15 cellular contexts compared by ENCODE assay signal in the genomic region with DNA sequence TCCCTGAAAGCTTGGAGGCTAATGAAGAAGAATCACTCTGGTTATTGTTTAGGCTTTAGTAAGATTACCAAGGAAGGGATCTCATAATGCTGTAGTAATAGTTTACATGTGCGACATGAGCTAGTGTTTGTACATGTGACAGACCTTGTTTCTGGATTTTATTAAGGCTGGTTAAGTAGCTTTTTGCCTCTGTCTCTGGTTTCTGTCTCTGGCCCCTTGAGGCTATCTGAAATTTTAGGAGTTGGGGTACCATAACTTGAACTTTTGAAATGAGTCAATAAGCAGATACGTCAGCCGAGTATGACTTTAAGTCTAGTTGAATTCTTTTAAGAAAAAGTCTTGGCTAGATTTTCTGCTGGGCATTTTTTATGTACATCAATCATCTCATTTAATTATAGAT.
"Had no signal": no experiment of that assay in that cellular context is flagged by ENCODE, and none has a peak within 500 bp of the region (broad histone marks: within the 10 kb centered on the region; RNA-seq: fewer than 3 reads in every experiment).

No MANE protein-coding gene starts in this region.

- H3K4me3 Mint-ChIP-seq: activated naive CD4-positive, alpha-beta T cell treated with anti-CD3 and anti-CD28 coated beads for 36 hours; activated T-helper 17 cell treated with anti-CD3 and anti-CD28 coated beads, Interleukin-2, amount 50 U/mL, for 72 hours; neural crest cell; stimulated activated naive CD8-positive, alpha-beta T cell treated with anti-CD3 and anti-CD28 coated beads, Interleukin-15, amount 100 ng/mL, for 72 hours had no signal

- H3K27me3 ChIP-seq: body of pancreas, ovary, testis had no signal

- DNase-seq: activated CD4-positive, alpha-beta T cell treated with anti-CD3 and anti-CD28 coated beads for 48 hours; activated naive CD4-positive, alpha-beta T cell treated with anti-CD3 and anti-CD28 coated beads for 36 hours; amniotic stem cell; body of pancreas; central memory CD4-positive, alpha-beta T cell; cortex of kidney; effector memory CD4-positive, alpha-beta T cell; left colon; mammary epithelial cell; ovary; stimulated activated CD4-positive, alpha-beta T cell treated with anti-CD3 and anti-CD28 coated beads, Interleukin-4, amount 100 ng/mL, for 24 hours; stimulated activated naive CD8-positive, alpha-beta T cell treated with anti-CD3 and anti-CD28 coated beads, Interleukin-15, amount 100 ng/mL, for 72 hours; testis had no signal

- ATAC-seq: activated T-helper 17 cell treated with anti-CD3 and anti-CD28 coated beads, Interleukin-2, amount 50 U/mL, for 72 hours; body of pancreas; left colon; stimulated activated naive CD8-positive, alpha-beta T cell treated with anti-CD3 and anti-CD28 coated beads, Interleukin-15, amount 100 ng/mL, for 72 hours had no signal

- H3K4me3 ChIP-seq: body of pancreas, ovary, testis had no signal

- H3K9me3 Mint-ChIP-seq: activated naive CD4-positive, alpha-beta T cell treated with anti-CD3 and anti-CD28 coated beads for 36 hours; activated T-helper 17 cell treated with anti-CD3 and anti-CD28 coated beads, Interleukin-2, amount 50 U/mL, for 72 hours; neural crest cell; stimulated activated naive CD8-positive, alpha-beta T cell treated with anti-CD3 and anti-CD28 coated beads, Interleukin-15, amount 100 ng/mL, for 72 hours had no signal

- H3K27ac ChIP-seq: ovary, testis had no signal

- H3K27ac Mint-ChIP-seq: activated naive CD4-positive, alpha-beta T cell treated with anti-CD3 and anti-CD28 coated beads for 36 hours; activated T-helper 17 cell treated with anti-CD3 and anti-CD28 coated beads, Interleukin-2, amount 50 U/mL, for 72 hours; stimulated activated naive CD8-positive, alpha-beta T cell treated with anti-CD3 and anti-CD28 coated beads, Interleukin-15, amount 100 ng/mL, for 72 hours had no signal

- H3K27me3 Mint-ChIP-seq: activated T-helper 17 cell treated with anti-CD3 and anti-CD28 coated beads, Interleukin-2, amount 50 U/mL, for 72 hours; stimulated activated naive CD8-positive, alpha-beta T cell treated with anti-CD3 and anti-CD28 coated beads, Interleukin-15, amount 100 ng/mL, for 72 hours had no signal

- H3K36me3 ChIP-seq: ovary had no signal

- H3K9me3 ChIP-seq: body of pancreas, ovary, testis had no signal

- H3K4me1 ChIP-seq: testis had no signal
